8 cellular contexts compared by ENCODE assay signal in the genomic region with DNA sequence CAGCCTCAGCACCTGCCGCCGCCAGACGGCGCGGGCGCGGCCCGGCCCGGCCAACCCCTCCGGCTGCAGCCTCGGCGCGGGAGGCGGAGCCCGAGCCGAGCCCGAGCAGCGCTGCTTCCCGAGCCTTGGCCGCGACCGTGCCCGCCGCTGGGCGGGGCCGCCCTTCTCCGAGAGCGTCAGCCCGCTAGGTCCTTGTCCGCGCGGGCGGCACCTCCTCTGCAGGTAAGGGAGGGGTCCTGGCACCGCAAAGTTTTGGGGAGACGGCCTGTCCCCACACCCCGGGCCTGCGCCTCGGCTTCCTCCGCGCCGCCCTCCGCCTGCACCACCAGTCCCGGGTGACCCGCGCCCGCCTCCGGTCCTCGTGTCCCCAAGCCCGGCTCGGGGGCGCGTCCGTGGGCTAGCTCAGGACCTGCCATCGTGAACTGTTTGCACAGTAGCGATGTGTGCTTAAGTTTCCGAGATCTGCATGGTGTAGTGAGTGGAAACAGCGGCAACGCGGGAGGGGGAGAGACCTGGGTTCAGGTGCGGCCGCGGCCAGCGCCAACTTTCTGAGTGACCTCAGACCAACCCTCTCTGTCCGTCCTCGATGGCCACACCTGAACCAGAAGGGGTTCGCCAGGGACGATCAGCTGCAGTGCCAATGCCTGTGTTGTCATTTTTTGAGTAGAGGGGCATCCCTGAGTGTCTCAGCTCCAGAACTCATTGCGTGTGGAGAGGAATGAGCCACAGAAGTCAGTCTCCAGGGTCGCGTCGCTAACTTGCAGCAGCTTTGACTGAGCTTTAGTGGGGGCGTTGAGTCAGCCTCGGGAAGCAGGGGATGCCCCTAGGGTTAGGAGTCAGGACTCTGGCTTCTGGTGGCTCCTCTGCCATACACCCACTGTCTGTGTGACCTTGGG. TPM values are rescaled to one million over a fixed set of nuclear protein-coding genes. Genes with fewer than 3 reads are reported as not detected.
DNase-seq lines count a peak whose midpoint lies in the region; ATAC-seq and TF ChIP-seq lines count a peak whose summit lies in the region.

A gene with protein sequence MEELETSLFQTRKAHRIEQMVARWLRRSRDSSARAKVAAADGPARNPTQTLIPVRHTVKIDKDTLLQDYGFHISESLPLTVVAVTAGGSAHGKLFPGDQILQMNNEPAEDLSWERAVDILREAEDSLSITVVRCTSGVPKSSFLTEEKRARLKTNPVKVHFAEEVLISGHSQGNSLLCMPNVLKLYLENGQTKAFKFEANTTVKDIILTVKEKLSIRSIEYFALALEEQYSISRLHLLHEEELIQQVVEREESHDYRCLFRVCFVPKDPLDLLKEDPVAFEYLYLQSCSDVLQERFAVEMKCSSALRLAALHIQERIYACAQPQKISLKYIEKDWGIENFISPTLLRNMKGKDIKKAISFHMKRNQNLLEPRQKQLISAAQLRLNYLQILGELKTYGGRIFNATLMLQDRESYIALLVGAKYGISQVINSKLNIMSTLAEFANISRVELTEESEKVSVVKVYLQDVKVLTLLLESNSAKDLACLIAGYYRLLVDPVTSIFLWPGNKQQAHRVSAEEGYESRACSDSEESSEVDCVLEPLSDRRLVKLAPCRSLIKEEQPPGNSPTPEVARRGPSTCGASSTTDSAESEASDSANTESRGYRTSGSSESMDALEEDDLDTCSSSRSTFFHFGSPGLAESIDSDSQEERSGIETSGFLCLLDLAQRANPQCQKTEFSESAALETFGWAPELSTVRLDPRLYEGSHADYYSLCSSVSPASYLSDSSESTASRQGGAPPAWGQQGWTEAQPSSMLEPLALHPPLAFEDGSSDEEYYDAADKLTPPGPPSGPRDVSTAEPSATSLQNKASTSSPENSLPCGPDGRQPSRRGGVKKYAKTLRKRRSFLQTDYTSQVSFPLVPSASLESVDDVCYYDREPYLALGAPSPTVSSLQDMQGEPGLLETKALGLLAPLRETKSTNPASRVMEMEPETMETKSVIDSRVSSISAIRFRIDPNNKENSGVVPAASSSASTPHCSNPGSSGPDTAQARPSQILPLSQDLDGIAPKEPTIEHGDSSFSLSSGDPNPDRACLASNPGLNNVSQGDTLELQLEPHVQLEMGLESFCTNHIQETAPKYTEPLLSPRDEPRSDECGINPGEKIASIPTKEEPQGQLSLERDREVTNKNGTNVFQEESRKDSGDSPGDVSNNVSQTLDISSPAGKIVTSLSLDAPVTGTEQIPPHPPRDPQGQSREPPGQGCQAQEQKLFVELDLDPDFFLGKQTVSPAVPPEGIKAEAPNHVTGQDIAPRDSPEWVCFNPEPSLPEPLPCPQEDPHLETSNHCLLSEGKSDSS (N-terminal part only) (plus strand): TSS at position 82 of the 896 bp plus-strand sequence. CDS start 41,688 bp downstream, outside the sequence.

- peak within 1 kb of the TSS; percentile 54 for H3K4me3 ChIP-seq in Jurkat, Clone E6-1 (ENCODE audit: low read length)
- H3K4me3 ChIP-seq in ascending aorta: peak within 1 kb of the TSS; percentile 64 to 72
- H3K4me3 ChIP-seq in hepatocyte: peak within 1 kb of the TSS; percentile 75
- peak within 1 kb of the TSS; percentile 41 to 70 (median 58) for H3K4me3 ChIP-seq in sigmoid colon

- ATAC-seq in GM21515 (IDR thresholded peaks at IDR 0.05; ENCODE audit: unreplicated experiment): peak; percentile 66

- peak within 1 kb of the TSS; percentile 100 for H3K4me2 ChIP-seq in hepatocyte

- H2AFZ ChIP-seq in hepatocyte: peak within 1 kb of the TSS; percentile 96

- H3K9me2 ChIP-seq in hepatocyte (replicated peaks; ENCODE audit: insufficient read depth): no peaks in the 10 kb centered on the region

- TF ChIP-seq EP300 in sigmoid colon (IDR thresholded peaks at IDR 0.05): no peak

- no peaks in the 10 kb centered on the region for H3K36me3 ChIP-seq in ascending aorta
- H3K36me3 ChIP-seq in hepatocyte (replicated peaks; ENCODE audit: insufficient read depth, low read depth): no peaks in the 10 kb centered on the region
- no peaks in the 10 kb centered on the region for H3K36me3 ChIP-seq in sigmoid colon

- no peak for TF ChIP-seq POLR2A in sigmoid colon (IDR thresholded peaks at IDR 0.05)

- H4K20me1 ChIP-seq in hepatocyte (ENCODE audit: insufficient read depth, poor library complexity, severe bottlenecking): no peaks in the 10 kb centered on the region

- intact Hi-C loops in ascending aorta (cut with DNase I) (no loop called here), sigmoid colon (cut with DNase I) (loop anchor here (2.0 to 5.0 kb wide), 4 partner anchors 34 to 164 kb away; a partner anchor contains a TSS)

- H3K79me2 ChIP-seq in hepatocyte: no peaks in the 10 kb centered on the region

- H3K9me3 ChIP-seq in ascending aorta (no peaks in the 10 kb centered on the region), hepatocyte (ENCODE audit: low read depth) (no peaks in the 10 kb centered on the region), sigmoid colon (no peaks in the 10 kb centered on the region)

- H3K4me1 ChIP-seq in ascending aorta (no peaks in the 10 kb centered on the region), hepatocyte (ENCODE audit: insufficient read depth) (peaks cover 5% of the 10 kb centered on the region), sigmoid colon (peaks cover 0 to 12% (median 8%) of the 10 kb centered on the region in 4 donors)

- WGBS in hepatocyte (ENCODE audit: low lambda C conversion rate, missing lambda C conversion rate): 3% methylated on average over 70 of the region's 73 CpGs
- 0 to 1% methylated on average over 73 of the region's 73 CpGs for WGBS in sigmoid colon, 2 donors

- H3K27me3 ChIP-seq in ascending aorta (no peaks in the 10 kb centered on the region), hepatocyte (peaks cover 87% of the 10 kb centered on the region), sigmoid colon (peaks cover 0 to 36% (median 20%) of the 10 kb centered on the region in 3 donors)

- H3K27ac ChIP-seq in ascending aorta (no peak within 1 kb of the TSS), hepatocyte (no peak within 1 kb of the TSS), sigmoid colon (no peak within 1 kb of the TSS)

- peak; percentile 50 for DNase-seq in DMS153 (lab: John Stamatoyannopoulos, UW)
- peak; percentile 41 for DNase-seq in Jurkat, Clone E6-1 (ENCODE audit: low read depth, low spot score)
- DNase-seq in T follicular helper cell (ENCODE audit: low read depth): peak; percentile 27
- DNase-seq in ascending aorta (ENCODE audit: low spot score in 2 of 2): peak in 1 of 2 donors; percentile 67
- DNase-seq in hepatocyte (ENCODE audit: low spot score): peak; percentile 90
- DNase-seq in sigmoid colon: peak; percentile 74
- no peak for DNase-seq in mesenteric fat pad (ENCODE audit: low spot score)

- TF ChIP-seq CTCF in ascending aorta (IDR thresholded peaks at IDR 0.05) (no peak), hepatocyte (IDR thresholded peaks at IDR 0.05; ENCODE audit: poor library complexity) (no peak), sigmoid colon (IDR thresholded peaks at IDR 0.05) (no peak)

RNA-seq across cellular contexts. Expression of the gene that starts here (rescaled TPM):
- polyA plus RNA-seq in Jurkat, Clone E6-1 (2012; ENCODE audit: insufficient read depth, insufficient read length): 1.2 TPM
- not detected for total RNA-seq in ascending aorta
- 0.10 and 0.28 TPM in 2 replicates for total RNA-seq in hepatocyte
- 0.36 and 1.2 TPM in 2 replicates for polyA plus RNA-seq in hepatocyte
- under 1 TPM; 0.16 to 0.71 (median 0.34) TPM for total RNA-seq in sigmoid colon
- under 1 TPM in 1 of 3 donors, not detected in 2; 0.20 TPM for polyA plus RNA-seq in sigmoid colon
- total RNA-seq in mesenteric fat pad: 0.19 TPM

Comparison
In these comparisons a context has a peak if more than half of its experiments do, and no peak if none do; other contexts are left out.
1. Peak in DNase-seq and H3K4me3 ChIP-seq in sigmoid colon; RNA of the gene not detected or under 1 TPM.